In the genomic region with DNA sequence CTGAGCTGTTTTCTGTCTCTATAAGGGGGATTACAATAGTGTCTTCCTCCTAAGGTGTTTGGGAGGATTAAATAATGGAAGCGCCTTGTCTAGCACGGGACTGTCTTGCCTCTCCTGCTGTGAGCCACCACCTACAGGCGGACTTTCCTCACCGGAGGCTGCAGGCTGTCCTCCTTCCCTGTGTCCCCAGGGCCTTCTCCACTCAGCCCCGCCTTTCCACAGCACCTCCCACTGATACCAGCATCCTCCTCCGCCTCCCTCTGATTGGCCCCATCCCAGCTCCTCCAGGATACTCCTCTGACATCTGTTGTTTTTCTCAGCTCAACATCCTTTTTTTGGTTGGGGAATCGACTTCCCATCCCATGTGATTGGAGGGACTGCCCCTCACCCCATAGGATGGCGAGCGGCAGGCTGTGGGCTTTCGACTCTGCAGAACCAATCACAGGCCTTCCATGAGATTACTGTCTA, we compare ENCODE assay signal across 1 cellular context.
TF ChIP-seq lines count a peak whose summit lies in the region.

No MANE protein-coding gene starts in this region.

TF ChIP-seq in endothelial cell of umbilical vein, 7 proteins besides CTCF, POLR2A, EP300 and RAD21 (continued from another document):
- no peak for TF ChIP-seq POLR2AphosphoS5 (IDR thresholded peaks at IDR 0.05; ENCODE audit: insufficient read depth, low read depth, low read length)
- no peak for TF ChIP-seq GATA2 (IDR thresholded peaks at IDR 0.05; ENCODE audit: insufficient read depth, insufficient read length, low read depth, low read length)
